8 cellular contexts compared by ENCODE assay signal in the genomic region with DNA sequence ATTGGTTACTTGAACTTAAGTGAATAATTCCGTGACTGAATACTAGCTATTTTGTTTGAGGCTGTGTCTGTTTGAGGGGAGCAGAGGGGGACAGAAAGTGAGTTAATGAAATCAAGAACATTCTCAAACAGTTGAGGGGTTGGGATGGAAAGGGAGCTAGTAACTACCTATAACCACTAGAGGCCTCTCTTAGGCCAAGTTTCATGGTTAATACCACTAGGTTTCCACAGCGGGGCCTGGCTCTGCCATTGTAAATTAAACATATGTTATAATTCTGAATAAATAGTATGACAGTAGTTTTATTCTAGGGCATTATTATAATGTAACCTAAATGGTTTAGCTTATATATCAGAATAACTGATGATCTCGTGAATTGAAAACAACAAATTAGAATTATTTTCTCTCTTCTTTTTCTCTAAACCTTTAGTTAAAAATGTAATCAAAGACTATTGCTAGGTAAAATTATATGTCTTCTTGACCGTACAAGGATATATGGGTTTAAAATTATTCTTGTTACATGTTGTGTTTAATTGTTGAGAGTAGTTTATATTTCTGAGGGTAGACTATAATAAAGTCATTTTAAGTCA.
DNase-seq lines count a peak whose midpoint lies in the region; ATAC-seq and TF ChIP-seq lines count a peak whose summit lies in the region.

No MANE protein-coding gene starts in this region.

- no peak overlapping the region for H3K23ac ChIP-seq in mesendoderm (ENCODE audit: low read length)

- H3K27ac ChIP-seq in MM.1S (ENCODE audit: low read length) = no peak overlapping the region
- H3K27ac ChIP-seq in RWPE2 (ENCODE audit: poor library complexity, severe bottlenecking) = no peak overlapping the region
- no peak overlapping the region for H3K27ac ChIP-seq in mesendoderm (ENCODE audit: low read depth, low read length)

- no peaks in the 10 kb centered on the region for H3K36me3 ChIP-seq in MM.1S (replicated peaks; ENCODE audit: insufficient read depth, low read length)
- H3K36me3 ChIP-seq in RWPE2 (ENCODE audit: low read depth) = no peaks in the 10 kb centered on the region
- no peaks in the 10 kb centered on the region for H3K36me3 ChIP-seq in mesendoderm (ENCODE audit: control insufficient read depth, insufficient read depth, low read length)

- H3K4me1 Mint-ChIP-seq in effector memory CD8-positive, alpha-beta T cell (ENCODE audit: low read depth in 2 of 2) = no peaks in the 10 kb centered on the region

- DNase-seq in AG04449 (ENCODE audit: low read depth, low spot score) = no peak
- peak; percentile 49 for DNase-seq in MM.1S
- DNase-seq in RWPE2 (ENCODE audit: low spot score) = no peak
- peak; percentile 2 to 7 (median 2) for DNase-seq in effector memory CD8-positive, alpha-beta T cell
- peak; percentile 62 for DNase-seq in mesendoderm
- no peak for DNase-seq in ureter (ENCODE audit: low spot score)

- no peak overlapping the region for H2BK120ac ChIP-seq in mesendoderm (ENCODE audit: low read depth, low read length)

- POLR2A ChIA-PET in AG04449 (lab: Yijun Ruan, JAX) = interaction anchor here (0.9 kb wide), 1 partner anchor 240 kb away, joined by 3 read pairs; no protein-coding TSS in a partner anchor

- no peak overlapping the region for H3K4me3 Mint-ChIP-seq in effector memory CD8-positive, alpha-beta T cell

- TF ChIP-seq CTCF in AG04449 (IDR thresholded peaks at IDR 0.05; ENCODE audit: insufficient read depth, low read length, missing control alignments) (peak; percentile 77), GM12875 (IDR thresholded peaks at IDR 0.05; ENCODE audit: borderline replicate concordance, insufficient read depth, low read depth, low read length) (peak; percentile 61), MM.1S (IDR thresholded peaks at IDR 0.05; ENCODE audit: low read length) (peak; percentile 68), RWPE2 (IDR thresholded peaks at IDR 0.05; ENCODE audit: poor library complexity, severe bottlenecking) (peak; percentile 87)

- H2BK15ac ChIP-seq in mesendoderm (replicated peaks; ENCODE audit: low read depth) = no peak overlapping the region

- H3K4me1 ChIP-seq in MM.1S (ENCODE audit: low read length) (no peaks in the 10 kb centered on the region), RWPE2 (ENCODE audit: insufficient read depth, poor library complexity, severe bottlenecking) (no peaks in the 10 kb centered on the region), mesendoderm (ENCODE audit: control insufficient read depth, low read depth, low read length) (no peaks in the 10 kb centered on the region)

- no peaks in the 10 kb centered on the region for H3K9me2 ChIP-seq in MM.1S (replicated peaks; ENCODE audit: insufficient read depth, low read length)

- H3K27me3 Mint-ChIP-seq in effector memory CD8-positive, alpha-beta T cell = no peaks in the 10 kb centered on the region

- no peak overlapping the region for H3K4me3 ChIP-seq in AG04449 (ENCODE audit: low read depth, low read length)
- no peak overlapping the region for H3K4me3 ChIP-seq in GM12875 (ENCODE audit: low read depth, low read length)
- H3K4me3 ChIP-seq in MM.1S (ENCODE audit: low read length) = no peak overlapping the region
- no peak overlapping the region for H3K4me3 ChIP-seq in RWPE2 (ENCODE audit: severe bottlenecking)
- no peak overlapping the region for H3K4me3 ChIP-seq in mesendoderm (ENCODE audit: low read length)

- no peak overlapping the region for H3K4me2 ChIP-seq in MM.1S (ENCODE audit: low read depth, low read length)
- no peak overlapping the region for H3K4me2 ChIP-seq in mesendoderm (ENCODE audit: low read length)

- 100% methylated on average over 1 of the region's 4 CpGs for WGBS in mesendoderm (ENCODE audit: extremely low coverage, insufficient coverage, low lambda C conversion rate)

- H3K9ac ChIP-seq in MM.1S (ENCODE audit: low read length) (no peak overlapping the region), mesendoderm (ENCODE audit: low read length) (no peak overlapping the region)

- no peaks in the 10 kb centered on the region for H3K79me1 ChIP-seq in mesendoderm (ENCODE audit: low read length)

- H2AFZ ChIP-seq in MM.1S (ENCODE audit: low read length) = no peak overlapping the region

- H3K18ac ChIP-seq in mesendoderm (ENCODE audit: low read length) = no peak overlapping the region

- no peaks in the 10 kb centered on the region for H3K9me3 Mint-ChIP-seq in effector memory CD8-positive, alpha-beta T cell

- no peak overlapping the region for H3K56ac ChIP-seq in mesendoderm (ENCODE audit: low read length)

- H3K9me3 ChIP-seq in MM.1S (replicated peaks; ENCODE audit: insufficient read depth, low read length) = no peaks in the 10 kb centered on the region
- H3K9me3 ChIP-seq in RWPE2 (ENCODE audit: severe bottlenecking) = no peaks in the 10 kb centered on the region

- no peak overlapping the region for H2BK5ac ChIP-seq in mesendoderm (ENCODE audit: low read length)

- H3F3A ChIP-seq in MM.1S (ENCODE audit: insufficient read depth, low read length) = no peaks in the 10 kb centered on the region

- no peak overlapping the region for H3K27ac Mint-ChIP-seq in effector memory CD8-positive, alpha-beta T cell

- no peak overlapping the region for H3K4ac ChIP-seq in mesendoderm (ENCODE audit: low read depth, low read length)

- no peaks in the 10 kb centered on the region for H4K20me1 ChIP-seq in MM.1S (ENCODE audit: insufficient read depth, low read length)

- H2AK5ac ChIP-seq in mesendoderm (ENCODE audit: low read length) = no peak overlapping the region

- H3K36me3 Mint-ChIP-seq in effector memory CD8-positive, alpha-beta T cell (ENCODE audit: insufficient read depth) = no peaks in the 10 kb centered on the region

- no peaks in the 10 kb centered on the region for H3K79me2 ChIP-seq in MM.1S (ENCODE audit: low read length)
- H3K79me2 ChIP-seq in mesendoderm (ENCODE audit: control insufficient read depth, insufficient read depth, low read length) = no peaks in the 10 kb centered on the region

- CTCF ChIA-PET in AG04449 (lab: Yijun Ruan, JAX) = interaction anchor here (0.6 to 2.3 kb wide), 53 partner anchors 8 to 1539 kb away, joined by 3 to 33 read pairs (median 3); no protein-coding TSS in a partner anchor

- no peak overlapping the region for H4K5ac ChIP-seq in mesendoderm (ENCODE audit: low read length)

- ATAC-seq in HG02588 (IDR thresholded peaks at IDR 0.05; ENCODE audit: unreplicated experiment) (peak; percentile 78), RWPE2 (ENCODE audit: low read depth) (peak; percentile 91)
- peak; percentile 69 for ATAC-seq in effector memory CD8-positive, alpha-beta T cell (replicated peaks)

- no peak overlapping the region for H4K8ac ChIP-seq in mesendoderm (ENCODE audit: low read depth, low read length)

- H3K27me3 ChIP-seq in MM.1S (replicated peaks; ENCODE audit: insufficient read depth, low read length) (no peaks in the 10 kb centered on the region), RWPE2 (ENCODE audit: insufficient read depth, poor library complexity, severe bottlenecking) (no peaks in the 10 kb centered on the region), mesendoderm (ENCODE audit: insufficient read depth, low read length, poor library complexity) (no peaks in the 10 kb centered on the region)

Comparison
In these comparisons a context has a peak if more than half of its experiments do, and no peak if none do; other contexts are left out.
1. DNase-seq: peak in MM.1S (single experiment), effector memory CD8-positive, alpha-beta T cell (3 of 3) and mesendoderm (single experiment); none in AG04449 (single experiment), RWPE2 (single experiment) and ureter (single experiment).
2. Peak in every context shown above with its lines, with median percentiles within 50 percentile points of each other: CTCF ChIP-seq and ATAC-seq.